17 cellular contexts compared by ENCODE assay signal in the genomic region with DNA sequence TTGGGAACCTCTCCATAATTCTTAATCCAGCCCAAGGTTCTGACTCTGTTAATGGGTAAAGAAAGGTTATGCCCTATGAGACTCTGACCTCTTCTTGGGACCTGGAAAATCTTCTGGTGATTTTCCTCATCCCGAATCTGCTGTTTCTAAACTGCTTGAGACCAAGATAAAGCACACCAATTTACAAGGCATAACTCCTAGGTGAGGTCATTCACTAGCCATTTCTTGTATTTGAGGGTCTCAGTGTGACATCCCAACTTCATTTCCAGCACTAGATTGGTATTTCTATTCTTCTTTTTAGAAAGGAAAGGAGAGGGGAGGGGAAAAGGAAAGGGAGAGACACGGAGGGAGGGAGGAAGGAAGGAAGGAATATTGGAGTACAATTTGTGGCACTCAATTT.
"Had no signal": no experiment of that assay in that cellular context is flagged by ENCODE, and none has a peak within 500 bp of the region (broad histone marks: within the 10 kb centered on the region; RNA-seq: fewer than 3 reads in every experiment).

No MANE protein-coding gene starts in this region.

- H3K4me3 Mint-ChIP-seq: activated naive CD8-positive, alpha-beta T cell treated with anti-CD3 and anti-CD28 coated beads for 36 hours; dendritic cell treated with granulocyte-macrophage colony-stimulating factor and Interleukin-4, amounts not matched to agents 40 ng/mL and 50 ng/mL, for 4 days; T-helper 1 cell treated with Interleukin-12 subunit alpha and Interleukin-12 subunit beta and Interleukin-4 antibody, amounts not matched to agents 30 μg/mL and 1 μg/mL, for 36 hours had no signal

- H3K9me3 Mint-ChIP-seq: dendritic cell treated with granulocyte-macrophage colony-stimulating factor and Interleukin-4, amounts not matched to agents 40 ng/mL and 50 ng/mL, for 4 days; T-helper 1 cell treated with Interleukin-12 subunit alpha and Interleukin-12 subunit beta and Interleukin-4 antibody, amounts not matched to agents 30 μg/mL and 1 μg/mL, for 36 hours had no signal

- H3K4me3 ChIP-seq: right atrium auricular region, skin epidermis, tibial artery, vagina had no signal

- H3K27me3 ChIP-seq: right atrium auricular region, tibial artery, vagina had no signal

- H3K9me3 ChIP-seq: vagina had no signal

- H3K36me3 ChIP-seq: right atrium auricular region had no signal

- H3K36me3 Mint-ChIP-seq: activated naive CD8-positive, alpha-beta T cell treated with anti-CD3 and anti-CD28 coated beads for 36 hours had no signal

- ATAC-seq: esophagus mucosa had no signal

- H3K27ac Mint-ChIP-seq: activated naive CD8-positive, alpha-beta T cell treated with anti-CD3 and anti-CD28 coated beads for 36 hours; dendritic cell treated with granulocyte-macrophage colony-stimulating factor and Interleukin-4, amounts not matched to agents 40 ng/mL and 50 ng/mL, for 4 days; T-helper 1 cell treated with Interleukin-12 subunit alpha and Interleukin-12 subunit beta and Interleukin-4 antibody, amounts not matched to agents 30 μg/mL and 1 μg/mL, for 36 hours had no signal

- H3K27ac ChIP-seq: right atrium auricular region, skin epidermis, tibial artery, vagina had no signal

- H3K4me1 ChIP-seq: vagina had no signal

- H3K27me3 Mint-ChIP-seq: activated naive CD8-positive, alpha-beta T cell treated with anti-CD3 and anti-CD28 coated beads for 36 hours; dendritic cell treated with granulocyte-macrophage colony-stimulating factor and Interleukin-4, amounts not matched to agents 40 ng/mL and 50 ng/mL, for 4 days had no signal

- DNase-seq: activated CD4-positive, alpha-beta T cell treated with anti-CD3 and anti-CD28 coated beads, Interleukin-2, amount 50 U/mL, for 48 hours; activated CD4-positive, CD25-positive, alpha-beta regulatory T cell treated with anti-CD3 and anti-CD28 coated beads, Interleukin-2, amount 50 U/mL, for 72 hours; activated gamma-delta T cell treated with Interleukin-2 at 50 U/mL for 16 hours; activated naive CD8-positive, alpha-beta T cell treated with anti-CD3 and anti-CD28 coated beads for 36 hours; activated T-cell treated with anti-CD3 and anti-CD28 coated beads, Interleukin-2, amount 50 U/mL, for 48 hours; cerebellar nuclear complex; hypothalamus; islet precursor cell; midbrain; posterior cingulate gyrus; tibial artery had no signal
